Comparison of ENCODE assay signal across 16 cellular contexts in the genomic region with DNA sequence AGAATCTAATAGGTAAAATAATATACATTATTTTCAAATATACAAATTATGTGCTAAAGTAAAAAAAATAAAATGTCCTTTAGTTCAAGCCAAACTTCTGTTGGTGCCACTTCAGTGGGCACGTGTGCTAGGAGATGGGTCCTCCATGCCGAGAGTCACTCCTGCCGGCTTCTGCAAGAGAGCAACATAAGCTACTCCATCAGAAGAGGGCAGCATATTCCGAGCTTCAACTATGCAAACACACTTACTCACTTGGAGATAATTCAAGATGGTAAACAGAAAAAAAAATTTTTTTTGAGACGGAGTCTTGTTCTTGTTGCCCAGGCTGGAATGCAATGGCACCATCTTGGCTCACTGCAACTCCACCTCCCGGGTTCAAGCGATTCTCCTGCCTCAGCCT. TPM values are rescaled to one million over a fixed set of nuclear protein-coding genes. Genes with fewer than 3 reads are reported as not detected.
A peak's percentile ranks its signal among the peaks of the same experiment; 100 is the strongest.
DNase-seq lines count a peak whose midpoint lies in the region; ATAC-seq and TF ChIP-seq lines count a peak whose summit lies in the region.
"Had no signal": no experiment of that assay in that cellular context is flagged by ENCODE, and none has a peak within 500 bp of the region (broad histone marks: within the 10 kb centered on the region; RNA-seq: fewer than 3 reads in every experiment).

No MANE protein-coding gene starts in this region.

- intact Hi-C loops in prostate gland (cut with DNase I): no loop called here

- H3K36me3 ChIP-seq in prostate gland: peaks cover 0 to 2% of the 10 kb centered on the region in 2 donors

- TF ChIP-seq POLR2A in prostate gland (IDR thresholded peaks at IDR 0.05): no peak

- H3K4me1 Mint-ChIP-seq in HFFc6 (ENCODE audit: low read depth): no peaks in the 10 kb centered on the region
- H3K4me1 Mint-ChIP-seq in stimulated activated effector memory CD8-positive, alpha-beta T cell treated with anti-CD3 and anti-CD28 coated beads, Interleukin-12 subunit alpha, Interleukin-12 subunit beta, amount 100 ng/mL, for 72 hours: peaks cover 44% of the 10 kb centered on the region

- POLR2A ChIA-PET in RWPE1 (lab: Yijun Ruan, JAX; ENCODE audit: low non-redundant PET): no interaction called here

- H3K27me3 ChIP-seq in prostate gland (replicated peaks; ENCODE audit: insufficient read depth): no peaks in the 10 kb centered on the region
- H3K27me3 ChIP-seq: right atrium auricular region, suprapubic skin had no signal

- CTCF ChIA-PET in RWPE1 (lab: Yijun Ruan, JAX): interaction anchor here (1.3 kb wide), 1 partner anchor 11 kb away, joined by 11 read pairs; no protein-coding TSS in a partner anchor

- no peaks in the 10 kb centered on the region for H3K9me3 ChIP-seq in prostate gland
- H3K9me3 ChIP-seq: right atrium auricular region, suprapubic skin had no signal

- no peaks in the 10 kb centered on the region for H3K27me3 Mint-ChIP-seq in HFFc6 (ENCODE audit: insufficient read depth)
- H3K27me3 Mint-ChIP-seq: CD8-positive, alpha-beta memory T cell had no signal

- ATAC-seq in stimulated activated effector memory CD8-positive, alpha-beta T cell treated with anti-CD3 and anti-CD28 coated beads, Interleukin-12 subunit alpha, Interleukin-12 subunit beta, amount 100 ng/mL, for 72 hours: no peak

- H3K36me3 Mint-ChIP-seq in HFFc6 (ENCODE audit: low read depth): peaks cover 42% of the 10 kb centered on the region
- H3K36me3 Mint-ChIP-seq in stimulated activated effector memory CD8-positive, alpha-beta T cell treated with anti-CD3 and anti-CD28 coated beads, Interleukin-12 subunit alpha, Interleukin-12 subunit beta, amount 100 ng/mL, for 72 hours: peaks cover 100% of the 10 kb centered on the region

- TF ChIP-seq CTCF in HFFc6 (IDR thresholded peaks at IDR 0.05): peak; percentile 36; the same call in 1 of the 2 replicates
- TF ChIP-seq CTCF in fibroblast of villous mesenchyme (IDR thresholded peaks at IDR 0.05; ENCODE audit: insufficient read depth, low read depth, low read length): no peak
- peak in 3 of 4 experiments; percentile 41 to 55 (median 52) for TF ChIP-seq CTCF in prostate gland (IDR thresholded peaks at IDR 0.05)
- no peak for TF ChIP-seq CTCF in RWPE1 (conservative IDR thresholded peaks at IDR 0.05; ENCODE audit: low read depth)

- DNase-seq in HFFc6 (peak; percentile 9), amniotic epithelial cell (ENCODE audit: low read depth) (peak; percentile 47), fibroblast of villous mesenchyme (ENCODE audit: low read depth) (peak; percentile 22), prostate gland (ENCODE audit: low spot score) (peak; percentile 59), NCI-H82 treated with DMSO at 0.1 percent for 48 hours (lab: John Stamatoyannopoulos, UW; ENCODE audit: unreplicated experiment) (no peak), RWPE1 (ENCODE audit: low spot score) (no peak), SW 1271 (lab: John Stamatoyannopoulos, UW) (no peak)
- no peak for DNase-seq in stimulated activated effector memory CD8-positive, alpha-beta T cell treated with anti-CD3 and anti-CD28 coated beads, Interleukin-12 subunit alpha, Interleukin-12 subunit beta, amount 100 ng/mL, for 72 hours (ENCODE audit: low spot score in 2 of 2)
- DNase-seq: activated T-cell treated with anti-CD3 and anti-CD28 coated beads, Interleukin-2, amount 50 U/mL, for 48 hours; CD8-positive, alpha-beta memory T cell; GOT3; NCI-H1417; NCI-H774 had no signal

- H3K27ac ChIP-seq in prostate gland (no peak overlapping the region), RWPE1 (no peak overlapping the region)
- H3K27ac ChIP-seq: right atrium auricular region, SK-N-MC, suprapubic skin had no signal

- H3K4me3 ChIP-seq in fibroblast of villous mesenchyme (ENCODE audit: low read depth, low read length) (no peak overlapping the region), prostate gland (no peak overlapping the region)
- H3K4me3 ChIP-seq: right atrium auricular region, SK-N-MC, suprapubic skin had no signal

- H3K4me1 ChIP-seq in prostate gland (replicated peaks): no peaks in the 10 kb centered on the region
- H3K4me1 ChIP-seq: suprapubic skin had no signal

- no peak overlapping the region for H3K27ac Mint-ChIP-seq in HFFc6
- no peak overlapping the region for H3K27ac Mint-ChIP-seq in stimulated activated effector memory CD8-positive, alpha-beta T cell treated with anti-CD3 and anti-CD28 coated beads, Interleukin-12 subunit alpha, Interleukin-12 subunit beta, amount 100 ng/mL, for 72 hours

- WGBS in prostate gland: 40% methylated on average over 7 of the region's 7 CpGs

- H3K9me3 Mint-ChIP-seq in HFFc6: no peaks in the 10 kb centered on the region
- H3K9me3 Mint-ChIP-seq in stimulated activated effector memory CD8-positive, alpha-beta T cell treated with anti-CD3 and anti-CD28 coated beads, Interleukin-12 subunit alpha, Interleukin-12 subunit beta, amount 100 ng/mL, for 72 hours: no peaks in the 10 kb centered on the region
- H3K9me3 Mint-ChIP-seq: CD8-positive, alpha-beta memory T cell had no signal

- H3K4me3 Mint-ChIP-seq in HFFc6: no peak overlapping the region
- no peak overlapping the region for H3K4me3 Mint-ChIP-seq in stimulated activated effector memory CD8-positive, alpha-beta T cell treated with anti-CD3 and anti-CD28 coated beads, Interleukin-12 subunit alpha, Interleukin-12 subunit beta, amount 100 ng/mL, for 72 hours
- H3K4me3 Mint-ChIP-seq: CD8-positive, alpha-beta memory T cell had no signal

RNA-seq across cellular contexts. Expression of a gene that starts 24.4 kb away (rescaled TPM):
- total RNA-seq in HFFc6 (2021; fragmentation: NEBNext Ultra II Directional; extraction: Animal tissue kit (Norgen Biotek cat#: 25700)): 10 to 100 TPM; 38.1 to 53.8 (median 43.0) TPM
- total RNA-seq in fibroblast of villous mesenchyme: 39.0 and 51.0 TPM in 2 replicates
- total RNA-seq in prostate gland: 10 to 100 TPM; 41.0 to 41.4 TPM

RNA-seq across cellular contexts. Expression of a gene that starts 31.4 kb away (rescaled TPM):
- total RNA-seq in HFFc6 (2021; fragmentation: NEBNext Ultra II Directional; extraction: Animal tissue kit (Norgen Biotek cat#: 25700)): 10 to 100 TPM; 24.6 to 33.4 (median 26.0) TPM
- 49.3 and 53.5 TPM in 2 replicates for total RNA-seq in fibroblast of villous mesenchyme
- total RNA-seq in prostate gland: 10 to 100 TPM; 57.2 to 75.4 TPM

Comparison
In these comparisons a context has a peak if more than half of its experiments do, and no peak if none do; other contexts are left out.
1. DNase-seq: peak in HFFc6 (single experiment), amniotic epithelial cell (single experiment), fibroblast of villous mesenchyme (single experiment) and prostate gland (single experiment); none in NCI-H82 treated with DMSO at 0.1 percent for 48 hours (single experiment), RWPE1 (single experiment), stimulated activated effector memory CD8-positive, alpha-beta T cell treated with anti-CD3 and anti-CD28 coated beads, Interleukin-12 subunit alpha, Interleukin-12 subunit beta, amount 100 ng/mL, for 72 hours (0 of 2) and SW 1271 (0 of 2).
2. CTCF ChIP-seq: peak in HFFc6 (single experiment) and prostate gland (3 of 4); none in fibroblast of villous mesenchyme (single experiment) and RWPE1 (single experiment).